ENCODE assay signal across 7 cellular contexts in genomic region chr9:129489838-129490582, GRCh38.
A peak's percentile ranks its signal among the peaks of the same experiment; 100 is the strongest.
DNase-seq lines count a peak whose midpoint lies in the region; ATAC-seq and TF ChIP-seq lines count a peak whose summit lies in the region.

No MANE protein-coding gene starts in this region.

- POLR2A ChIA-PET in activated naive CD8-positive, alpha-beta T cell treated with anti-CD3 and anti-CD28 coated beads, Interleukin-2, amount 10 ng/mL, durations not matched to agents 7 days and 5 days (lab: Charles Lee) = interaction anchor here (0.6 to 2.2 kb wide), 5 partner anchors 19 to 319 kb away, joined by 3 to 14 read pairs (median 6); no protein-coding TSS in a partner anchor

- H3K9me3 Mint-ChIP-seq in activated naive CD8-positive, alpha-beta T cell treated with anti-CD3 and anti-CD28 coated beads, Interleukin-2, amount 10 ng/mL, durations not matched to agents 7 days and 5 days = no peaks in the 10 kb centered on the region

- H3K27ac ChIP-seq in RWPE2 (ENCODE audit: poor library complexity, severe bottlenecking) = peak overlapping the region; percentile 89

- H3K4me1 Mint-ChIP-seq in activated naive CD8-positive, alpha-beta T cell treated with anti-CD3 and anti-CD28 coated beads, Interleukin-2, amount 10 ng/mL, durations not matched to agents 7 days and 5 days = peaks cover 40% of the 10 kb centered on the region

- peaks cover 3% of the 10 kb centered on the region; the same call in 1 of the 2 replicates for H3K36me3 ChIP-seq in RWPE2 (ENCODE audit: low read depth)

- no peak for TF ChIP-seq CTCF in RWPE2 (IDR thresholded peaks at IDR 0.05; ENCODE audit: poor library complexity, severe bottlenecking)

- no peaks in the 10 kb centered on the region for H3K9me3 ChIP-seq in RWPE2 (ENCODE audit: severe bottlenecking)

- H3K27me3 ChIP-seq in RWPE2 (ENCODE audit: insufficient read depth, poor library complexity, severe bottlenecking) = no peaks in the 10 kb centered on the region

- peak overlapping the region; percentile 91 for H3K27ac Mint-ChIP-seq in activated naive CD8-positive, alpha-beta T cell treated with anti-CD3 and anti-CD28 coated beads, Interleukin-2, amount 10 ng/mL, durations not matched to agents 7 days and 5 days

- H3K36me3 Mint-ChIP-seq in activated naive CD8-positive, alpha-beta T cell treated with anti-CD3 and anti-CD28 coated beads, Interleukin-2, amount 10 ng/mL, durations not matched to agents 7 days and 5 days = peaks cover 10% of the 10 kb centered on the region

- H3K27me3 Mint-ChIP-seq in activated naive CD8-positive, alpha-beta T cell treated with anti-CD3 and anti-CD28 coated beads, Interleukin-2, amount 10 ng/mL, durations not matched to agents 7 days and 5 days = no peaks in the 10 kb centered on the region

- peak overlapping the region; percentile 86 for H3K4me3 Mint-ChIP-seq in activated naive CD8-positive, alpha-beta T cell treated with anti-CD3 and anti-CD28 coated beads, Interleukin-2, amount 10 ng/mL, durations not matched to agents 7 days and 5 days

- peaks cover 17% of the 10 kb centered on the region for H3K4me1 ChIP-seq in RWPE2 (ENCODE audit: insufficient read depth, poor library complexity, severe bottlenecking)

- ATAC-seq in RWPE2 (ENCODE audit: low read depth) (no peak), HG03521 (IDR thresholded peaks at IDR 0.05; ENCODE audit: unreplicated experiment) (no peak)
- ATAC-seq in activated naive CD8-positive, alpha-beta T cell treated with anti-CD3 and anti-CD28 coated beads, Interleukin-2, amount 10 ng/mL, durations not matched to agents 7 days and 5 days (ENCODE audit: low read depth) = peak; percentile 38

- H3K4me3 ChIP-seq in RWPE2 (ENCODE audit: severe bottlenecking) = peak overlapping the region; percentile 32

- no peak for DNase-seq in RWPE2 (ENCODE audit: low spot score)
- peak; percentile 66 for DNase-seq in activated naive CD8-positive, alpha-beta T cell treated with anti-CD3 and anti-CD28 coated beads, Interleukin-2, amount 10 ng/mL, durations not matched to agents 7 days and 5 days
- peak; percentile 76 for DNase-seq in islet precursor cell
- DNase-seq in stimulated activated CD4-positive, alpha-beta T cell treated with anti-CD3 and anti-CD28 coated beads, Interleukin-1b, Interleukin-23, amount 100 ng/mL, for 4 hours (ENCODE audit: low read depth in 2 of 2) = peak; percentile 44 to 56
- no peak for DNase-seq in dedifferentiated amniotic fluid mesenchymal stem cell (ENCODE audit: extremely low spot score)
- no peak for DNase-seq in putamen (ENCODE audit: low spot score)

Comparison
In these comparisons a context has a peak if more than half of its experiments do, and no peak if none do; other contexts are left out.
1. DNase-seq: peak in activated naive CD8-positive, alpha-beta T cell treated with anti-CD3 and anti-CD28 coated beads, Interleukin-2, amount 10 ng/mL, durations not matched to agents 7 days and 5 days (single experiment), islet precursor cell (single experiment) and stimulated activated CD4-positive, alpha-beta T cell treated with anti-CD3 and anti-CD28 coated beads, Interleukin-1b, Interleukin-23, amount 100 ng/mL, for 4 hours (2 of 2); none in RWPE2 (single experiment), dedifferentiated amniotic fluid mesenchymal stem cell (single experiment) and putamen (single experiment).